ENCODE assay signal across 20 cellular contexts in genomic region chrX:12996934-12997435, GRCh38. TPM values are rescaled to one million over a fixed set of nuclear protein-coding genes. Genes with fewer than 3 reads are reported as not detected.
DNase-seq lines count a peak whose midpoint lies in the region; ATAC-seq and TF ChIP-seq lines count a peak whose summit lies in the region.
"Had no signal": no experiment of that assay in that cellular context is flagged by ENCODE, and none has a peak within 500 bp of the region (broad histone marks: within the 10 kb centered on the region; RNA-seq: fewer than 3 reads in every experiment).

No MANE protein-coding gene starts in this region.

- H3K27me3 Mint-ChIP-seq in activated naive CD4-positive, alpha-beta T cell treated with anti-CD3 and anti-CD28 coated beads, Interleukin-2, amount 50 U/mL, for 24 hours = no peaks in the 10 kb centered on the region
- no peaks in the 10 kb centered on the region for H3K27me3 Mint-ChIP-seq in T-helper 17 cell

- no peaks in the 10 kb centered on the region for H3K9me3 Mint-ChIP-seq in activated naive CD4-positive, alpha-beta T cell treated with anti-CD3 and anti-CD28 coated beads, Interleukin-2, amount 50 U/mL, for 24 hours

- no peak for TF ChIP-seq EP300 in upper lobe of left lung (IDR thresholded peaks at IDR 0.05)

- no peak for TF ChIP-seq CTCF in upper lobe of left lung (IDR thresholded peaks at IDR 0.05)

- no peaks in the 10 kb centered on the region for H3K36me3 Mint-ChIP-seq in activated naive CD4-positive, alpha-beta T cell treated with anti-CD3 and anti-CD28 coated beads, Interleukin-2, amount 50 U/mL, for 24 hours
- no peaks in the 10 kb centered on the region for H3K36me3 Mint-ChIP-seq in T-helper 17 cell (ENCODE audit: low read depth)

- DNase-seq in activated naive CD4-positive, alpha-beta T cell treated with anti-CD3 and anti-CD28 coated beads, Interleukin-2, amount 50 U/mL, for 16 hours = no peak
- DNase-seq in T-helper 17 cell (no peak), caudate nucleus (lab: John Stamatoyannopoulos, UW) (no peak), upper lobe of left lung (no peak), left lobe of liver (ENCODE audit: low spot score) (no peak)
- DNase-seq in stimulated activated naive CD4-positive, alpha-beta T cell (lab: John Stamatoyannopoulos, UW) = no peak
- DNase-seq: activated effector memory CD4-positive, alpha-beta T cell treated with Interleukin-2 at 50 U/mL for 16 hours; cortex of kidney; gastrocnemius medialis; KG1; NCI-H1105 treated with DMSO at 0.1 percent for 48 hours; NCI-H69; nucleus accumbens; stimulated activated CD4-positive, alpha-beta T cell treated with anti-CD3 and anti-CD28 coated beads, Interleukin-15, amount 100 ng/mL, for 24 hours had no signal

- peak overlapping the region; percentile 86 for H3K27ac Mint-ChIP-seq in activated naive CD4-positive, alpha-beta T cell treated with anti-CD3 and anti-CD28 coated beads, Interleukin-2, amount 50 U/mL, for 24 hours
- H3K27ac Mint-ChIP-seq in T-helper 17 cell = peak overlapping the region; percentile 56

- no peak overlapping the region for H3K4me3 Mint-ChIP-seq in activated naive CD4-positive, alpha-beta T cell treated with anti-CD3 and anti-CD28 coated beads, Interleukin-2, amount 50 U/mL, for 24 hours
- no peak overlapping the region for H3K4me3 Mint-ChIP-seq in T-helper 17 cell

- H3K36me3 ChIP-seq in upper lobe of left lung = no peaks in the 10 kb centered on the region
- H3K36me3 ChIP-seq: gastrocnemius medialis, right atrium auricular region had no signal

- 60 to 68% methylated on average over 2 to 3 of the region's 3 CpGs for WGBS in upper lobe of left lung, 2 donors

- no peaks in the 10 kb centered on the region for H3K9me3 ChIP-seq in T-helper 17 cell (ENCODE audit: control insufficient read depth, low read length, poor library complexity, severe bottlenecking)
- no peaks in the 10 kb centered on the region for H3K9me3 ChIP-seq in upper lobe of left lung
- H3K9me3 ChIP-seq: gastrocnemius medialis, right atrium auricular region had no signal

- TF ChIP-seq POLR2A in upper lobe of left lung (IDR thresholded peaks at IDR 0.05) = no peak

- peaks cover 0 to 43% (median 24%) of the 10 kb centered on the region in 4 donors for H3K4me1 ChIP-seq in upper lobe of left lung
- H3K4me1 ChIP-seq: gastrocnemius medialis had no signal

- H3K4me1 Mint-ChIP-seq in activated naive CD4-positive, alpha-beta T cell treated with anti-CD3 and anti-CD28 coated beads, Interleukin-2, amount 50 U/mL, for 24 hours = peaks cover 72% of the 10 kb centered on the region
- H3K4me1 Mint-ChIP-seq in T-helper 17 cell = peaks cover 18% of the 10 kb centered on the region

- H3K27ac ChIP-seq in caudate nucleus (ENCODE audit: low read depth, low read length) (peak overlapping the region; percentile 2), upper lobe of left lung (peak overlapping the region in 3 of 4 donors; percentile 36 to 78 (median 71))
- H3K27ac ChIP-seq: epithelial cell of prostate, gastrocnemius medialis, right atrium auricular region, SK-N-MC had no signal

- H3K27me3 ChIP-seq in upper lobe of left lung = no peaks in the 10 kb centered on the region
- H3K27me3 ChIP-seq: gastrocnemius medialis, right atrium auricular region had no signal

- H3K4me3 ChIP-seq in upper lobe of left lung = no peak overlapping the region
- H3K4me3 ChIP-seq: gastrocnemius medialis, right atrium auricular region, SK-N-MC had no signal

- ATAC-seq in T-helper 17 cell (no peak), upper lobe of left lung (ENCODE audit: low FRiP score in 2 of 2) (no peak), HG03097 (IDR thresholded peaks at IDR 0.05; ENCODE audit: low FRiP score, unreplicated experiment) (no peak), left lobe of liver (no peak)
- ATAC-seq: gastrocnemius medialis had no signal

RNA-seq across cellular contexts. Expression of gene TMSB4X, which starts 22.1 kb away (rescaled TPM):
- total RNA-seq in T-helper 17 cell (1,000 to 10,000 TPM; 5,781 to 7,183 TPM), upper lobe of left lung (1,000 to 10,000 TPM; 2,646 to 6,090 (median 4,792) TPM), left lobe of liver (442 TPM)

RNA-seq across cellular contexts. Expression of gene FAM9C, which starts 47.4 kb away (rescaled TPM):
- total RNA-seq in T-helper 17 cell (not detected), upper lobe of left lung (under 1 TPM in 1 of 6 donors, not detected in 5; 0.20 TPM), left lobe of liver (not detected)
- total RNA-seq: gastrocnemius medialis, mononuclear cell, right atrium auricular region had no signal
